ENCODE assay signal across 8 cellular contexts in genomic region chr2:25279091-25279651, GRCh38.
DNase-seq lines count a peak whose midpoint lies in the region; ATAC-seq and TF ChIP-seq lines count a peak whose summit lies in the region.

No MANE protein-coding gene starts in this region.

- H3K4me3 ChIP-seq in BLaER1 (no peak overlapping the region), brain microvascular endothelial cell (ENCODE audit: low read depth, low read length) (no peak overlapping the region)

- H3K27me3 ChIP-seq in BLaER1 (no peaks in the 10 kb centered on the region), brain microvascular endothelial cell (replicated peaks) (no peaks in the 10 kb centered on the region)

- H3K9me3 ChIP-seq in BLaER1: no peaks in the 10 kb centered on the region

- in situ Hi-C loops in brain microvascular endothelial cell (cut with HindIII; ENCODE audit: low pct_ligation_motif_present, low sequenced_read_pairs): no loop called here

- H3K4me1 ChIP-seq in BLaER1: peaks cover 69% of the 10 kb centered on the region

- intact Hi-C loops in sciatic nerve (cut with DNase I): no loop called here

- ATAC-seq in GM19025 (IDR thresholded peaks at IDR 0.05; ENCODE audit: low read depth, unreplicated experiment) (peak; percentile 77), HG03108 (IDR thresholded peaks at IDR 0.05; ENCODE audit: unreplicated experiment) (peak; percentile 75), SK-N-SH treated with all-trans-retinoic acid at 6 μM for 48 hours (no peak; the same call in 2 of the 3 replicates), sciatic nerve (peak; percentile 84)

- peak overlapping the region; percentile 98 for H3K27ac ChIP-seq in BLaER1
- no peak overlapping the region for H3K27ac ChIP-seq in brain microvascular endothelial cell

- DNase-seq in foreskin melanocyte (peak; percentile 60), sciatic nerve (ENCODE audit: low spot score) (peak; percentile 83), brain microvascular endothelial cell (no peak)
- DNase-seq in activated effector memory CD4-positive, alpha-beta T cell treated with Interleukin-2 at 50 U/mL for 16 hours: no peak

- no peaks in the 10 kb centered on the region for H4K20me1 ChIP-seq in BLaER1

- H3K36me3 ChIP-seq in BLaER1: peaks cover 25% of the 10 kb centered on the region
- H3K36me3 ChIP-seq in brain microvascular endothelial cell (replicated peaks): no peaks in the 10 kb centered on the region

- no peak for TF ChIP-seq CTCF in brain microvascular endothelial cell (IDR thresholded peaks at IDR 0.05; ENCODE audit: low read depth, low read length, missing control alignments)

- peak overlapping the region; percentile 54 for H3K9ac ChIP-seq in BLaER1

- H3K4me2 ChIP-seq in BLaER1: peak overlapping the region; percentile 98

TF ChIP-seq in SK-N-SH treated with all-trans-retinoic acid at 6 μM for 48 hours, 23 proteins besides CTCF, POLR2A, EP300 and RAD21:
- TF ChIP-seq CREB5 (CRISPR knock-in tag; IDR thresholded peaks at IDR 0.05; ENCODE audit: low read depth) (no peak), ESRRG (CRISPR knock-in tag; IDR thresholded peaks at IDR 0.05) (0 out of 2 replicates have a peak, but pooled peaks have one; percentile 43), ARNTL (CRISPR knock-in tag; IDR thresholded peaks at IDR 0.05; ENCODE audit: borderline replicate concordance, low read depth) (no peak), TSHZ2 (CRISPR knock-in tag; IDR thresholded peaks at IDR 0.05) (no peak), SNAI2 (CRISPR knock-in tag; IDR thresholded peaks at IDR 0.05) (no peak), ZNF70 (CRISPR knock-in tag; IDR thresholded peaks at IDR 0.05) (peak; percentile 55; the same call in 1 of the 2 replicates)

Comparison
In these comparisons a context has a peak if more than half of its experiments do, and no peak if none do; other contexts are left out.
1. DNase-seq: peak in foreskin melanocyte (single experiment) and sciatic nerve (single experiment); none in brain microvascular endothelial cell (single experiment) and activated effector memory CD4-positive, alpha-beta T cell treated with Interleukin-2 at 50 U/mL for 16 hours (single experiment).